ENCODE assay signal across 12 cellular contexts in genomic region chr12:93879476-93880376, GRCh38.
DNase-seq lines count a peak whose midpoint lies in the region; ATAC-seq, FAIRE-seq and TF ChIP-seq lines count a peak whose summit lies in the region.
"Had no signal": no experiment of that assay in that cellular context is flagged by ENCODE, and none has a peak within 500 bp of the region (broad histone marks: within the 10 kb centered on the region; RNA-seq: fewer than 3 reads in every experiment).

No MANE protein-coding gene starts in this region.

- H4K20me1 ChIP-seq in astrocyte (ENCODE audit: insufficient read depth, low read length) = no peaks in the 10 kb centered on the region

- H3K9ac ChIP-seq in astrocyte (ENCODE audit: low read length) = peak overlapping the region; percentile 1

- ATAC-seq in HG02759 (IDR thresholded peaks at IDR 0.05; ENCODE audit: unreplicated experiment) = no peak
- ATAC-seq: activated CD4-positive, alpha-beta T cell treated with anti-CD3 and anti-CD28 coated beads for 36 hours; activated naive CD8-positive, alpha-beta T cell treated with anti-CD3 and anti-CD28 coated beads, Interleukin-2, amount 50 U/mL, for 24 hours; GM12878 had no signal

- H3K9me3 ChIP-seq in astrocyte (ENCODE audit: insufficient read depth, low read depth, low read length) = no peaks in the 10 kb centered on the region

- H3K27me3 Mint-ChIP-seq in HFFc6 (ENCODE audit: insufficient read depth) (no peaks in the 10 kb centered on the region; the same call in 1 of the 2 replicates), astrocyte (ENCODE audit: low read depth, unreplicated experiment) (peaks cover 1% of the 10 kb centered on the region)
- H3K27me3 Mint-ChIP-seq: activated CD4-positive, alpha-beta T cell treated with anti-CD3 and anti-CD28 coated beads for 36 hours; activated naive CD8-positive, alpha-beta T cell treated with anti-CD3 and anti-CD28 coated beads, Interleukin-2, amount 50 U/mL, for 24 hours had no signal

- peak overlapping the region; percentile 5 for H3K4me2 ChIP-seq in astrocyte (ENCODE audit: low read length)

- no peak overlapping the region for H3K4me3 ChIP-seq in astrocyte (ENCODE audit: insufficient read depth, low read depth, low read length)
- H3K4me3 ChIP-seq: GM12878 had no signal

- H3K27ac ChIP-seq in astrocyte (ENCODE audit: low read depth, low read length) = peak overlapping the region; percentile 54

- H3K36me3 ChIP-seq in astrocyte (ENCODE audit: insufficient read depth, low read length) = no peaks in the 10 kb centered on the region

- peak overlapping the region; percentile 82 for H3K27ac Mint-ChIP-seq in HFFc6
- H3K27ac Mint-ChIP-seq in astrocyte (ENCODE audit: unreplicated experiment) = no peak overlapping the region
- H3K27ac Mint-ChIP-seq: activated CD4-positive, alpha-beta T cell treated with anti-CD3 and anti-CD28 coated beads for 36 hours had no signal

- H3K4me1 ChIP-seq in astrocyte (ENCODE audit: insufficient read depth, low read length) = peaks cover 30% of the 10 kb centered on the region

- DNase-seq in AG08395 (ENCODE audit: low spot score) (peak; percentile 66), HFFc6 (peak; percentile 90), astrocyte (ENCODE audit: low read depth) (peak; percentile 97), islet precursor cell (peak; percentile 68), GM13977 (ENCODE audit: low spot score) (no peak), SHP77 (lab: John Stamatoyannopoulos, UW) (no peak), D721Med (ENCODE audit: insufficient read length, low spot score) (no peak)
- DNase-seq: activated CD4-positive, alpha-beta T cell treated with anti-CD3 and anti-CD28 coated beads for 36 hours; activated naive CD8-positive, alpha-beta T cell treated with anti-CD3 and anti-CD28 coated beads, Interleukin-2, amount 50 U/mL, for 24 hours had no signal

- H3K4me3 Mint-ChIP-seq in HFFc6 = no peak overlapping the region
- no peak overlapping the region for H3K4me3 Mint-ChIP-seq in astrocyte (ENCODE audit: unreplicated experiment)
- H3K4me3 Mint-ChIP-seq: activated CD4-positive, alpha-beta T cell treated with anti-CD3 and anti-CD28 coated beads for 36 hours; activated naive CD8-positive, alpha-beta T cell treated with anti-CD3 and anti-CD28 coated beads, Interleukin-2, amount 50 U/mL, for 24 hours had no signal

- FAIRE-seq in astrocyte (lab: Jason Lieb, UNC) (peak; percentile 69), D721Med (lab: Jason Lieb, UNC) (no peak)
- FAIRE-seq: endothelial cell of umbilical vein, GM12878 had no signal

- no peaks in the 10 kb centered on the region for H3K27me3 ChIP-seq in astrocyte (ENCODE audit: insufficient read depth, low read length)

- TF ChIP-seq CTCF in HFFc6 (IDR thresholded peaks at IDR 0.05) (no peak), astrocyte (IDR thresholded peaks at IDR 0.05; ENCODE audit: insufficient read depth, low read depth, low read length) (no peak), GM13977 (IDR thresholded peaks at IDR 0.05; ENCODE audit: extremely low read depth, insufficient read depth, missing control alignments) (no peak), D721Med (IDR thresholded peaks at IDR 0.05; ENCODE audit: insufficient read depth, missing control alignments) (no peak)

- H3K36me3 Mint-ChIP-seq in HFFc6 (ENCODE audit: low read depth) (peaks cover 19% of the 10 kb centered on the region), astrocyte (ENCODE audit: low read depth, unreplicated experiment) (peaks cover 2% of the 10 kb centered on the region)

- H2AFZ ChIP-seq in astrocyte (ENCODE audit: low read depth, low read length) = no peak overlapping the region

- H3K9me3 Mint-ChIP-seq in HFFc6 (peaks cover 22% of the 10 kb centered on the region), astrocyte (ENCODE audit: unreplicated experiment) (peaks cover 4% of the 10 kb centered on the region)

- in situ Hi-C loops in GM13977 (cut with MboI; ENCODE audit: low pct_unique_long_range_greater_than_20kb, low sequenced_read_pairs, unreplicated experiment) = no loop called here

- H3K79me2 ChIP-seq in astrocyte (ENCODE audit: insufficient read depth, low read length) = no peaks in the 10 kb centered on the region

- peaks cover 52% of the 10 kb centered on the region for H3K4me1 Mint-ChIP-seq in HFFc6 (ENCODE audit: low read depth)
- H3K4me1 Mint-ChIP-seq in astrocyte (ENCODE audit: low read depth, unreplicated experiment) = peaks cover 11% of the 10 kb centered on the region

Comparison
In these comparisons a context has a peak if more than half of its experiments do, and no peak if none do; other contexts are left out.
1. DNase-seq: peak in AG08395 (single experiment), HFFc6 (single experiment), astrocyte (single experiment) and islet precursor cell (single experiment); none in GM13977 (single experiment), SHP77 (0 of 2) and D721Med (single experiment).